ENCODE assay signal across 9 cellular contexts in genomic region chr5:172707285-172708182, GRCh38.
DNase-seq lines count a peak whose midpoint lies in the region; ATAC-seq lines count a peak whose summit lies in the region.
"Had no signal": no experiment of that assay in that cellular context is flagged by ENCODE, and none has a peak within 500 bp of the region (broad histone marks: within the 10 kb centered on the region; RNA-seq: fewer than 3 reads in every experiment).

No MANE protein-coding gene starts in this region.

- DNase-seq in DMS 273 (lab: John Stamatoyannopoulos, UW; ENCODE audit: unreplicated experiment) (peak; percentile 88), HPDE6-E6E7 (ENCODE audit: extremely low spot score) (peak; percentile 50), SHP77 treated with DMSO at 0.1 percent for 48 hours (lab: John Stamatoyannopoulos, UW) (peak; percentile 56), fibroblast of the conjunctiva (ENCODE audit: low read depth) (peak; percentile 53), sciatic nerve (ENCODE audit: low spot score) (no peak), middle frontal gyrus (ENCODE audit: extremely low spot score, low spot score) (no peak)
- DNase-seq: naive B cell had no signal

- intact Hi-C loops in sciatic nerve (cut with DNase I) = no loop called here

- peak; percentile 30 for ATAC-seq in sciatic nerve
- ATAC-seq in HG02642 (IDR thresholded peaks at IDR 0.05; ENCODE audit: poor library complexity, unreplicated experiment) = no peak
- ATAC-seq in GM19395 (IDR thresholded peaks at IDR 0.05; ENCODE audit: unreplicated experiment) = no peak

Comparison
In these comparisons a context has a peak if more than half of its experiments do, and no peak if none do; other contexts are left out.
1. DNase-seq: peak in DMS 273 (single experiment), HPDE6-E6E7 (single experiment), SHP77 treated with DMSO at 0.1 percent for 48 hours (single experiment) and fibroblast of the conjunctiva (single experiment); none in sciatic nerve (single experiment) and middle frontal gyrus (single experiment).